In genomic region chr1:177794316-177794991, GRCh38 we compare ENCODE assay signal across 1 cellular context.
TF ChIP-seq lines count a peak whose summit lies in the region.

No MANE protein-coding gene starts in this region.

TF ChIP-seq in H1, 55 proteins besides CTCF, POLR2A, EP300 and RAD21:
- no peak for TF ChIP-seq GTF2F1 (IDR thresholded peaks at IDR 0.05; ENCODE audit: borderline replicate concordance, low read depth, low read length)
- TF ChIP-seq SP2 (IDR thresholded peaks at IDR 0.05; ENCODE audit: low read length): no peak
- TF ChIP-seq POU5F1 (IDR thresholded peaks at IDR 0.05; ENCODE audit: low read depth, low read length): peak; percentile 50; the same call in 1 of the 2 replicates
- TF ChIP-seq TEAD4 (IDR thresholded peaks at IDR 0.05; ENCODE audit: low read depth, low read length): no peak
- no peak for TF ChIP-seq EGR1 (IDR thresholded peaks at IDR 0.05; ENCODE audit: borderline replicate concordance, low read depth, low read length)
- no peak for TF ChIP-seq BRCA1 (IDR thresholded peaks at IDR 0.05; ENCODE audit: low read depth, low read length)
- peak in 1 of 2 experiments; percentile 29 for TF ChIP-seq BCL11A (IDR thresholded peaks at IDR 0.05; ENCODE audit: low read depth in 2 of 2, low read length in 2 of 2)
- TF ChIP-seq HDAC2 (IDR thresholded peaks at IDR 0.05; ENCODE audit: borderline replicate concordance in 1 of 2, low read depth in 2 of 2, low read length in 2 of 2): 0 out of 4 replicates have a peak, but pooled peaks of 1 of the 2 experiments have one; percentile 48
- TF ChIP-seq TAF1 (IDR thresholded peaks at IDR 0.05; ENCODE audit: low read depth, low read length): no peak
- TF ChIP-seq SIN3A (conservative IDR thresholded peaks at IDR 0.05 in 1 of 2, IDR thresholded peaks at IDR 0.05 in 1 of 2; ENCODE audit: low read depth in 1 of 2, low read length in 2 of 2): no peak
- TF ChIP-seq YY1 (IDR thresholded peaks at IDR 0.05; ENCODE audit: low read depth, low read length): no peak
- 0 out of 2 replicates have a peak, but pooled peaks have one; percentile 13 for TF ChIP-seq TCF12 (IDR thresholded peaks at IDR 0.05; ENCODE audit: low read depth, low read length)
- TF ChIP-seq NANOG (IDR thresholded peaks at IDR 0.05; ENCODE audit: insufficient read depth, low read depth, low read length, poor library complexity, severe bottlenecking): peak; percentile 73
